Comparison of ENCODE assay signal across 27 cellular contexts in the genomic region with DNA sequence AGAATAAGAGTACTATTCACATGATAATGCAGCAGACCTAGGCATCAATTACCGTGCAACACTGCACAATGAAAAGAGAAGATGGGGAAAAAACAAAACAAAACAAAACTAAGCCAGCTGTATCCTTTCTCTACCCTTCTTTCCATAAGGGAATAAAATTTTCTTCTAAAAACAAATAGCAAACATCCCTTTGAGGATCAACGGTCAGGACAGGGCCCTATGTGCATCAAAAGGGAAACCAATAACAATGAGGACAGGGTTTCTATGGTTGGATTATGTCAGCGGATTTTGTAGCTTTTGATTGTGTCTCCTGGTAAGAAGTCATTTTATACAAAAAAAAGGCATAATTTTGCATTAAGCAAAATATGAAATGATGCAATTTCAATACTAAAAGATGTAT.
"Had no signal": no experiment of that assay in that cellular context is flagged by ENCODE, and none has a peak within 500 bp of the region (broad histone marks: within the 10 kb centered on the region; RNA-seq: fewer than 3 reads in every experiment).

No MANE protein-coding gene starts in this region.

- H3K27me3 Mint-ChIP-seq: naive thymus-derived CD8-positive, alpha-beta T cell had no signal

- H3K36me3 Mint-ChIP-seq: immature natural killer cell; naive thymus-derived CD8-positive, alpha-beta T cell; stimulated activated effector memory CD8-positive, alpha-beta T cell treated with anti-CD3 and anti-CD28 coated beads, Interleukin-12 subunit alpha, Interleukin-12 subunit beta, amount 100 ng/mL, for 72 hours had no signal

- H3K4me1 ChIP-seq: colonic mucosa, esophagus squamous epithelium, lower lobe of right lung, prostate gland, right atrium auricular region, sigmoid colon, stomach, thyroid gland, vagina had no signal

- H3K27ac Mint-ChIP-seq: immature natural killer cell; naive thymus-derived CD8-positive, alpha-beta T cell; stimulated activated effector memory CD8-positive, alpha-beta T cell treated with anti-CD3 and anti-CD28 coated beads, Interleukin-12 subunit alpha, Interleukin-12 subunit beta, amount 100 ng/mL, for 72 hours had no signal

- H3K36me3 ChIP-seq: colonic mucosa, esophagus squamous epithelium, lower lobe of right lung, prostate gland, right atrium auricular region, sigmoid colon, stomach, thyroid gland, vagina had no signal

- H3K4me1 Mint-ChIP-seq: immature natural killer cell; naive thymus-derived CD8-positive, alpha-beta T cell; stimulated activated effector memory CD8-positive, alpha-beta T cell treated with anti-CD3 and anti-CD28 coated beads, Interleukin-12 subunit alpha, Interleukin-12 subunit beta, amount 100 ng/mL, for 72 hours had no signal

- H3K9me3 ChIP-seq: colonic mucosa, esophagus squamous epithelium, prostate gland, thyroid gland, vagina had no signal

- H3K27ac ChIP-seq: colonic mucosa, esophagus squamous epithelium, lower lobe of right lung, prostate gland, right atrium auricular region, sigmoid colon, stomach, thyroid gland, vagina had no signal

- H3K27me3 ChIP-seq: colonic mucosa, esophagus squamous epithelium, right atrium auricular region, sigmoid colon, stomach, thyroid gland, vagina had no signal

- H3K4me3 ChIP-seq: colonic mucosa, esophagus squamous epithelium, lower lobe of right lung, prostate gland, right atrium auricular region, sigmoid colon, stomach, thyroid gland, vagina had no signal

- DNase-seq: colonic mucosa; dermis blood vessel endothelial cell; effector memory CD4-positive, alpha-beta T cell; erythroblast; esophagus squamous epithelium; foreskin melanocyte; glutamatergic neuron; hypothalamus; immature natural killer cell; islet precursor cell; kidney glomerular epithelial cell; left colon; left ventricle myocardium superior; lower lobe of right lung; naive thymus-derived CD8-positive, alpha-beta T cell; nucleus accumbens; sigmoid colon; stimulated activated CD4-positive, alpha-beta T cell treated with anti-CD3 and anti-CD28 coated beads, Interleukin-2, amount 100 ng/mL, for 24 hours; stimulated activated CD4-positive, alpha-beta T cell treated with anti-CD3 and anti-CD28 coated beads, Interleukin-4, amount 100 ng/mL, for 24 hours; stimulated activated naive CD4-positive, alpha-beta T cell treated with Interleukin-2 at 50 U/mL for 16 hours; stomach; thyroid gland; trophoblast cell had no signal

- H3K4me3 Mint-ChIP-seq: immature natural killer cell; naive thymus-derived CD8-positive, alpha-beta T cell; stimulated activated effector memory CD8-positive, alpha-beta T cell treated with anti-CD3 and anti-CD28 coated beads, Interleukin-12 subunit alpha, Interleukin-12 subunit beta, amount 100 ng/mL, for 72 hours had no signal
